In genomic region chr3:69913422-69913821, GRCh38 we compare ENCODE assay signal across 27 cellular contexts.
"Had no signal": no experiment of that assay in that cellular context is flagged by ENCODE, and none has a peak within 500 bp of the region (broad histone marks: within the 10 kb centered on the region; RNA-seq: fewer than 3 reads in every experiment).

No MANE protein-coding gene starts in this region.

- DNase-seq: naive thymus-derived CD8-positive, alpha-beta T cell; nephron progenitor cell; nucleus accumbens; ovary; posterior cingulate gyrus; psoas muscle; right cardiac atrium; right lobe of liver; sigmoid colon; small intestine; stimulated activated CD4-positive, alpha-beta T cell treated with anti-CD3 and anti-CD28 coated beads, Interleukin-15, amount 100 ng/mL, for 24 hours; stimulated activated CD4-positive, alpha-beta T cell treated with anti-CD3 and anti-CD28 coated beads, Interleukin-2, amount 100 ng/mL, for 24 hours; stimulated activated CD4-positive, alpha-beta T cell treated with anti-CD3 and anti-CD28 coated beads, Interleukin-2, amount 100 ng/mL, for 48 hours; stimulated activated CD4-positive, alpha-beta T cell treated with anti-CD3 and anti-CD28 coated beads, Interleukin-4, amount 100 ng/mL, for 24 hours; stimulated activated naive B cell treated with anti-CD40 and anti-IgM and Interleukin-4, amounts not matched to agents 10 μg/mL and 1 μg/mL and 100 μg/mL, for 72 hours; stimulated activated naive CD4-positive, alpha-beta T cell treated with Interleukin-2 at 50 U/mL for 16 hours; stomach; thyroid gland; trophoblast cell; upper lobe of left lung had no signal

- H3K4me1 ChIP-seq: parathyroid adenoma, psoas muscle, right lobe of liver, stomach, thyroid gland, tibial nerve, upper lobe of left lung, vagina had no signal

- H3K36me3 ChIP-seq: neutrophil, ovary, right lobe of liver, sigmoid colon, thoracic aorta, thyroid gland, upper lobe of left lung, vagina had no signal

- H3K4me3 ChIP-seq: ovary, psoas muscle, right lobe of liver, sigmoid colon, stomach, thoracic aorta, thyroid gland, tibial nerve, upper lobe of left lung, vagina had no signal

- ATAC-seq: naive thymus-derived CD8-positive, alpha-beta T cell; natural killer cell treated with Interleukin-12 subunit alpha and Interleukin-12 subunit beta and Interleukin-15 and Interleukin-18, amount 100 ng/mL, for 72 hours; right cardiac atrium; right lobe of liver; stimulated activated effector memory CD8-positive, alpha-beta T cell treated with anti-CD3 and anti-CD28 coated beads, Interleukin-12 subunit alpha, Interleukin-12 subunit beta, amount 100 ng/mL, for 72 hours; stimulated activated naive B cell treated with anti-CD40 and anti-IgM and Interleukin-4, amounts not matched to agents 10 μg/mL and 1 μg/mL and 100 μg/mL, for 72 hours had no signal

- H2AFZ ChIP-seq: parathyroid adenoma had no signal

- H3K9me3 ChIP-seq: neutrophil, ovary, right lobe of liver, thyroid gland, vagina had no signal

- H3K27ac ChIP-seq: neutrophil, ovary, parathyroid adenoma, psoas muscle, right lobe of liver, sigmoid colon, stomach, thoracic aorta, thyroid gland, tibial nerve, upper lobe of left lung, vagina had no signal

- H3K27me3 ChIP-seq: neutrophil, ovary, right lobe of liver, sigmoid colon, stomach, thyroid gland, tibial nerve, upper lobe of left lung, vagina had no signal
